In genomic region chr15:67790610-67791319, GRCh38 we compare ENCODE assay signal across 1 cellular context.
TF ChIP-seq lines count a peak whose summit lies in the region.

No MANE protein-coding gene starts in this region.

TF ChIP-seq in H1, 55 proteins besides CTCF, POLR2A, EP300 and RAD21:
- peak; percentile 69 for TF ChIP-seq NANOG (IDR thresholded peaks at IDR 0.05; ENCODE audit: insufficient read depth, low read depth, low read length, poor library complexity, severe bottlenecking)
- TF ChIP-seq EZH2 (IDR thresholded peaks at IDR 0.05; ENCODE audit: low read depth, low read length, severe bottlenecking): no peak
- TF ChIP-seq POU5F1 (IDR thresholded peaks at IDR 0.05; ENCODE audit: low read depth, low read length): peak; percentile 64; the same call in 1 of the 2 replicates
- TF ChIP-seq TCF12 (IDR thresholded peaks at IDR 0.05; ENCODE audit: low read depth, low read length): 0 out of 2 replicates have a peak, but pooled peaks have one; percentile 40
TF ChIP-seq in H1: peak in this region for 3.
